Comparison of ENCODE assay signal across 1 cellular context in the genomic region with DNA sequence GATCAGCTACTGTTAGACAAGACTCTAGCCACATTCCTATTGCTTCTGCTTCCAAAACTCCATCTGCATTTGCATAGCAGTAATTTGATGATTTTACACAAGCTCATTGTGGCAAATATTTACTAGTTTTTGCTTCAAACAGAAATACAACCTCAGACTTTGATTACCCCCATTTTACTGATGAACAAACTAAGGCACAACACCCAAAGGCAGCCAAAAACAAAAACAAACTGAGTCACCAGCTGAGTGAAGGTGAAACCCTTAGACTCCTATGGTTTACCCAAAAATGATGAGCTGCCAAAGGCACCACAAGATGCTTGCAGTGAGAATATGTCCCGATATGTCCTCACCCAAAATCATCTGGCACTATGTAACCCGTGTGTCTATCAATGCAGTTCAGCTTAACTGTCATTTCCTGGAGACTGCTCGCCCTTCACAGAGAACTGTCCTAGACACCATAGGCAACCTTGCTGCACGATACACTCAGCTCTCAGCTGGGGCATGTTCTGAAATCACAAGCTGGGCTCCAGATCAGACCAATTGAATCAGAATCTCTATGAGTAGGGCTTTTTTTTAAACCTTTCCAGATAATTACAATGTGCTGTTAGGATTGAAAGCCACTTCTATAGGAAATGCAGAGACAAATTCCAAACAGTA.
TF ChIP-seq lines count a peak whose summit lies in the region.

No MANE protein-coding gene starts in this region.

TF ChIP-seq in SK-N-SH treated with all-trans-retinoic acid at 6 μM for 48 hours, 23 proteins besides CTCF, POLR2A, EP300 and RAD21 (continued from another document):
- TF ChIP-seq, protein P1, sequence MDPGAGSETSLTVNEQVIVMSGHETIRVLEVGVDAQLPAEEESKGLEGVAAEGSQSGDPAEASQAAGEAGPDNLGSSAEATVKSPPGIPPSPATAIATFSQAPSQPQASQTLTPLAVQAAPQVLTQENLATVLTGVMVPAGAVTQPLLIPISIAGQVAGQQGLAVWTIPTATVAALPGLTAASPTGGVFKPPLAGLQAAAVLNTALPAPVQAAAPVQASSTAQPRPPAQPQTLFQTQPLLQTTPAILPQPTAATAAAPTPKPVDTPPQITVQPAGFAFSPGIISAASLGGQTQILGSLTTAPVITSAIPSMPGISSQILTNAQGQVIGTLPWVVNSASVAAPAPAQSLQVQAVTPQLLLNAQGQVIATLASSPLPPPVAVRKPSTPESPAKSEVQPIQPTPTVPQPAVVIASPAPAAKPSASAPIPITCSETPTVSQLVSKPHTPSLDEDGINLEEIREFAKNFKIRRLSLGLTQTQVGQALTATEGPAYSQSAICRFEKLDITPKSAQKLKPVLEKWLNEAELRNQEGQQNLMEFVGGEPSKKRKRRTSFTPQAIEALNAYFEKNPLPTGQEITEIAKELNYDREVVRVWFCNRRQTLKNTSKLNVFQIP (CRISPR knock-in tag; IDR thresholded peaks at IDR 0.05; ENCODE audit: borderline replicate concordance, low read depth): no peak
- TF ChIP-seq, protein P2, sequence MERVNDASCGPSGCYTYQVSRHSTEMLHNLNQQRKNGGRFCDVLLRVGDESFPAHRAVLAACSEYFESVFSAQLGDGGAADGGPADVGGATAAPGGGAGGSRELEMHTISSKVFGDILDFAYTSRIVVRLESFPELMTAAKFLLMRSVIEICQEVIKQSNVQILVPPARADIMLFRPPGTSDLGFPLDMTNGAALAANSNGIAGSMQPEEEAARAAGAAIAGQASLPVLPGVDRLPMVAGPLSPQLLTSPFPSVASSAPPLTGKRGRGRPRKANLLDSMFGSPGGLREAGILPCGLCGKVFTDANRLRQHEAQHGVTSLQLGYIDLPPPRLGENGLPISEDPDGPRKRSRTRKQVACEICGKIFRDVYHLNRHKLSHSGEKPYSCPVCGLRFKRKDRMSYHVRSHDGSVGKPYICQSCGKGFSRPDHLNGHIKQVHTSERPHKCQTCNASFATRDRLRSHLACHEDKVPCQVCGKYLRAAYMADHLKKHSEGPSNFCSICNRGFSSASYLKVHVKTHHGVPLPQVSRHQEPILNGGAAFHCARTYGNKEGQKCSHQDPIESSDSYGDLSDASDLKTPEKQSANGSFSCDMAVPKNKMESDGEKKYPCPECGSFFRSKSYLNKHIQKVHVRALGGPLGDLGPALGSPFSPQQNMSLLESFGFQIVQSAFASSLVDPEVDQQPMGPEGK (CRISPR knock-in tag; IDR thresholded peaks at IDR 0.05; ENCODE audit: borderline replicate concordance): no peak
- TF ChIP-seq GLIS3 (CRISPR knock-in tag; IDR thresholded peaks at IDR 0.05): no peak
- no peak for TF ChIP-seq ZC3H10 (CRISPR knock-in tag; IDR thresholded peaks at IDR 0.05)
- no peak for TF ChIP-seq ZFP3 (CRISPR knock-in tag; IDR thresholded peaks at IDR 0.05)
- TF ChIP-seq, protein P3, sequence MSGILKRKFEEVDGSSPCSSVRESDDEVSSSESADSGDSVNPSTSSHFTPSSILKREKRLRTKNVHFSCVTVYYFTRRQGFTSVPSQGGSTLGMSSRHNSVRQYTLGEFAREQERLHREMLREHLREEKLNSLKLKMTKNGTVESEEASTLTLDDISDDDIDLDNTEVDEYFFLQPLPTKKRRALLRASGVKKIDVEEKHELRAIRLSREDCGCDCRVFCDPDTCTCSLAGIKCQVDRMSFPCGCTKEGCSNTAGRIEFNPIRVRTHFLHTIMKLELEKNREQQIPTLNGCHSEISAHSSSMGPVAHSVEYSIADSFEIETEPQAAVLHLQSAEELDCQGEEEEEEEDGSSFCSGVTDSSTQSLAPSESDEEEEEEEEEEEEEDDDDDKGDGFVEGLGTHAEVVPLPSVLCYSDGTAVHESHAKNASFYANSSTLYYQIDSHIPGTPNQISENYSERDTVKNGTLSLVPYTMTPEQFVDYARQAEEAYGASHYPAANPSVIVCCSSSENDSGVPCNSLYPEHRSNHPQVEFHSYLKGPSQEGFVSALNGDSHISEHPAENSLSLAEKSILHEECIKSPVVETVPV (CRISPR knock-in tag; IDR thresholded peaks at IDR 0.05): no peak
- TF ChIP-seq TCF4 (CRISPR knock-in tag; IDR thresholded peaks at IDR 0.05; ENCODE audit: borderline replicate concordance): no peak
- no peak for TF ChIP-seq BACH2 (CRISPR knock-in tag; IDR thresholded peaks at IDR 0.05; ENCODE audit: borderline replicate concordance)
- no peak for TF ChIP-seq CSDC2 (CRISPR knock-in tag; IDR thresholded peaks at IDR 0.05)
- TF ChIP-seq ZNF565 (CRISPR knock-in tag; conservative IDR thresholded peaks at IDR 0.05; ENCODE audit: low read depth): no peak
- no peak for TF ChIP-seq PPARA (CRISPR knock-in tag; IDR thresholded peaks at IDR 0.05; ENCODE audit: borderline replicate concordance)
TF ChIP-seq in SK-N-SH treated with all-trans-retinoic acid at 6 μM for 48 hours: peak in this region for 0.
